Comparison of ENCODE assay signal across 23 cellular contexts in genomic region chr3:197890693-197891092, GRCh38. TPM values are rescaled to one million over a fixed set of nuclear protein-coding genes. Genes with fewer than 3 reads are reported as not detected.
DNase-seq lines count a peak whose midpoint lies in the region; ATAC-seq and TF ChIP-seq lines count a peak whose summit lies in the region.
"Had no signal": no experiment of that assay in that cellular context is flagged by ENCODE, and none has a peak within 500 bp of the region (broad histone marks: within the 10 kb centered on the region; RNA-seq: fewer than 3 reads in every experiment).

No MANE protein-coding gene starts in this region.

- no peak overlapping the region for H3K4me3 ChIP-seq in PC-9
- H3K4me3 ChIP-seq in right lobe of liver: no peak overlapping the region
- H3K4me3 ChIP-seq in smooth muscle cell: no peak overlapping the region
- no peak overlapping the region for H3K4me3 ChIP-seq in Peyer's patch
- no peak overlapping the region for H3K4me3 ChIP-seq in lower lobe of right lung
- H3K4me3 ChIP-seq: A549; BLaER1 treated with 17β-estradiol and CSF1 and Interleukin-3, amounts not matched to agents 10 nM and 100 nM; GM12878 had no signal

- H3K4me3 Mint-ChIP-seq in type B pancreatic cell: no peak overlapping the region
- H3K4me3 Mint-ChIP-seq: CD14-positive monocyte; CD4-positive, alpha-beta T cell; CD8-positive, alpha-beta memory T cell had no signal

- H3K36me3 ChIP-seq in PC-9 (ENCODE audit: low read depth) (no peaks in the 10 kb centered on the region), right lobe of liver (no peaks in the 10 kb centered on the region), smooth muscle cell (ENCODE audit: low read depth) (no peaks in the 10 kb centered on the region), Peyer's patch (no peaks in the 10 kb centered on the region), lower lobe of right lung (peaks cover 14% of the 10 kb centered on the region)
- H3K36me3 ChIP-seq: BE2C had no signal

- no peak overlapping the region for H3K9ac ChIP-seq in smooth muscle cell (ENCODE audit: low read depth)
- H3K9ac ChIP-seq: BLaER1 treated with 17β-estradiol and CSF1 and Interleukin-3, amounts not matched to agents 10 nM and 100 nM had no signal

- H3K9me3 Mint-ChIP-seq in type B pancreatic cell: no peaks in the 10 kb centered on the region
- H3K9me3 Mint-ChIP-seq: CD14-positive monocyte; CD4-positive, alpha-beta T cell; CD8-positive, alpha-beta memory T cell had no signal

- H3K4me1 ChIP-seq in PC-9 (replicated peaks; ENCODE audit: insufficient read depth) (peaks cover 29% of the 10 kb centered on the region), right lobe of liver (no peaks in the 10 kb centered on the region), smooth muscle cell (ENCODE audit: low read depth) (peaks cover 15% of the 10 kb centered on the region), Peyer's patch (no peaks in the 10 kb centered on the region), lower lobe of right lung (no peaks in the 10 kb centered on the region)
- H3K4me1 ChIP-seq: A549, BE2C had no signal

- no peak overlapping the region for H3K27ac Mint-ChIP-seq in type B pancreatic cell
- H3K27ac Mint-ChIP-seq: CD4-positive, alpha-beta T cell had no signal

- no peak for TF ChIP-seq POLR2A in right lobe of liver (IDR thresholded peaks at IDR 0.05)
- TF ChIP-seq POLR2A in Peyer's patch (IDR thresholded peaks at IDR 0.05): no peak

- no peaks in the 10 kb centered on the region for H3K4me1 Mint-ChIP-seq in type B pancreatic cell (ENCODE audit: unreplicated experiment)
- H3K4me1 Mint-ChIP-seq: CD14-positive monocyte; CD8-positive, alpha-beta memory T cell had no signal

- POLR2A ChIA-PET in PC-9 (lab: Charles Lee; ENCODE audit: unreplicated experiment): no interaction called here

- no TSS peak for BruUV-seq in PC-9 (replicated peaks; lab: Mats Ljungman, UMichigan)

- H3K79me2 ChIP-seq in PC-9 (ENCODE audit: low read depth) (no peaks in the 10 kb centered on the region), smooth muscle cell (ENCODE audit: low read depth) (no peaks in the 10 kb centered on the region)

- intact Hi-C loops in PC-9 (cut with micrococcal nuclease; ENCODE audit: unreplicated experiment) (no loop called here), right lobe of liver (cut with DNase I) (no loop called here), lower lobe of right lung (cut with DNase I) (no loop called here)

- H3K4me2 ChIP-seq in PC-9 (peak overlapping the region; percentile 84), smooth muscle cell (no peak overlapping the region)
- H3K4me2 ChIP-seq: A549; BLaER1 treated with 17β-estradiol and CSF1 and Interleukin-3, amounts not matched to agents 10 nM and 100 nM had no signal

- ATAC-seq in left lobe of liver: peak; percentile 80
- peak; percentile 57 to 71 (median 66) for ATAC-seq in right lobe of liver
- ATAC-seq in lower lobe of right lung: no peak
- ATAC-seq: A549, GM12878 had no signal

- no peaks in the 10 kb centered on the region for H3K9me2 ChIP-seq in PC-9 (ENCODE audit: insufficient read depth)

- H3K36me3 Mint-ChIP-seq in type B pancreatic cell: peaks cover 1% of the 10 kb centered on the region

- H2AFZ ChIP-seq in PC-9: no peak overlapping the region
- no peak overlapping the region for H2AFZ ChIP-seq in smooth muscle cell (ENCODE audit: low read depth)

- H3K9me3 ChIP-seq in PC-9 (ENCODE audit: insufficient read depth, low read depth): no peaks in the 10 kb centered on the region
- no peaks in the 10 kb centered on the region for H3K9me3 ChIP-seq in right lobe of liver
- H3K9me3 ChIP-seq in smooth muscle cell (replicated peaks; ENCODE audit: low read depth): no peaks in the 10 kb centered on the region
- no peaks in the 10 kb centered on the region for H3K9me3 ChIP-seq in Peyer's patch
- H3K9me3 ChIP-seq in lower lobe of right lung: no peaks in the 10 kb centered on the region
- H3K9me3 ChIP-seq: A549; BE2C; BLaER1 treated with 17β-estradiol and CSF1 and Interleukin-3, amounts not matched to agents 10 nM and 100 nM had no signal

- H4K20me1 ChIP-seq in PC-9 (ENCODE audit: insufficient read depth) (no peaks in the 10 kb centered on the region), smooth muscle cell (ENCODE audit: low read depth) (no peaks in the 10 kb centered on the region)
- H4K20me1 ChIP-seq: BLaER1 treated with 17β-estradiol and CSF1 and Interleukin-3, amounts not matched to agents 10 nM and 100 nM had no signal

- CTCF ChIA-PET in PC-9 (lab: Charles Lee): no interaction called here

- TF ChIP-seq CTCF in PC-9 (conservative IDR thresholded peaks at IDR 0.05) (no peak), right lobe of liver (IDR thresholded peaks at IDR 0.05) (no peak), smooth muscle cell (IDR thresholded peaks at IDR 0.05; ENCODE audit: borderline replicate concordance, insufficient read depth, poor library complexity, severe bottlenecking) (no peak), type B pancreatic cell (conservative IDR thresholded peaks at IDR 0.05) (no peak), Peyer's patch (IDR thresholded peaks at IDR 0.05) (no peak), lower lobe of right lung (IDR thresholded peaks at IDR 0.05) (no peak)

- peaks cover 42% of the 10 kb centered on the region for H3F3A ChIP-seq in PC-9 (ENCODE audit: insufficient read depth, low read depth)
- H3F3A ChIP-seq in smooth muscle cell (ENCODE audit: low read depth): peaks cover 5% of the 10 kb centered on the region

- peak overlapping the region; percentile 99 for H3K27ac ChIP-seq in PC-9
- no peak overlapping the region for H3K27ac ChIP-seq in right lobe of liver
- peak overlapping the region; percentile 89 for H3K27ac ChIP-seq in smooth muscle cell (ENCODE audit: low read depth)
- H3K27ac ChIP-seq in Peyer's patch: no peak overlapping the region
- H3K27ac ChIP-seq in lower lobe of right lung: no peak overlapping the region
- H3K27ac ChIP-seq: A549; BLaER1 treated with 17β-estradiol and CSF1 and Interleukin-3, amounts not matched to agents 10 nM and 100 nM had no signal

- no peaks in the 10 kb centered on the region for H3K27me3 ChIP-seq in PC-9 (ENCODE audit: insufficient read depth, low read depth)
- no peaks in the 10 kb centered on the region for H3K27me3 ChIP-seq in right lobe of liver
- H3K27me3 ChIP-seq in smooth muscle cell (ENCODE audit: low read depth): no peaks in the 10 kb centered on the region
- no peaks in the 10 kb centered on the region for H3K27me3 ChIP-seq in Peyer's patch
- H3K27me3 ChIP-seq in lower lobe of right lung (ENCODE audit: low read depth): no peaks in the 10 kb centered on the region
- H3K27me3 ChIP-seq: BLaER1 treated with 17β-estradiol and CSF1 and Interleukin-3, amounts not matched to agents 10 nM and 100 nM had no signal

- DNase-seq in PC-9 (no peak), left lobe of liver (ENCODE audit: low spot score) (no peak), right lobe of liver (no peak), smooth muscle cell (lab: John Stamatoyannopoulos, UW; ENCODE audit: unreplicated experiment) (no peak), type B pancreatic cell (ENCODE audit: extremely low spot score, unreplicated experiment) (no peak), Peyer's patch (no peak), lower lobe of right lung (no peak)
- DNase-seq: 8988T; ACHN; AML-193; BE2C; CD4-positive, alpha-beta T cell; CD8-positive, alpha-beta memory T cell; DMS 273 treated with DMSO at 0.1 percent for 48 hours; DMS79; EL; GDM1; H7; HCEC 1CT had no signal

- 18% methylated on average over 4 of the region's 4 CpGs for WGBS in right lobe of liver (ENCODE audit: insufficient coverage, low coverage, low lambda C conversion rate, missing lambda C conversion rate)
- 97% methylated on average over 4 of the region's 4 CpGs for WGBS in smooth muscle cell (ENCODE audit: low lambda C conversion rate)

- no peaks in the 10 kb centered on the region for H3K27me3 Mint-ChIP-seq in type B pancreatic cell
- H3K27me3 Mint-ChIP-seq: CD4-positive, alpha-beta T cell; CD8-positive, alpha-beta memory T cell had no signal

RNA-seq across cellular contexts. Expression of gene RPL35A, which starts 59.3 kb away (rescaled TPM):
- total RNA-seq in PC-9 (2021) (1,816 and 1,880 TPM in 2 replicates), left lobe of liver (232 TPM), right lobe of liver (100 to 1,000 TPM; 234 to 275 (median 255) TPM), smooth muscle cell (969 and 1,156 TPM in 2 replicates), type B pancreatic cell (ENCODE audit: low replicate concordance) (1,179 and 1,301 TPM in 2 replicates), Peyer's patch (100 to 1,000 TPM; 180 to 519 (median 209) TPM), lower lobe of right lung (692 TPM)
- 778 and 854 TPM in 2 replicates for polyA plus RNA-seq in smooth muscle cell

Comparison
In these comparisons a context has a peak if more than half of its experiments do, and no peak if none do; other contexts are left out.
1. H3K27ac ChIP-seq: peak in PC-9 (single experiment) and smooth muscle cell (single experiment); none in right lobe of liver (0 of 3), Peyer's patch (0 of 4) and lower lobe of right lung (single experiment).
2. ATAC-seq: peak in left lobe of liver (single experiment) and right lobe of liver (4 of 4); none in lower lobe of right lung (0 of 2).